ENCODE assay signal across 2 cellular contexts in genomic region chr9:71357346-71357745, GRCh38.
TF ChIP-seq lines count a peak whose summit lies in the region.

No MANE protein-coding gene starts in this region.

TF ChIP-seq in HepG2, 621 proteins besides CTCF, POLR2A, EP300 and RAD21 (continued from another document):
- TF ChIP-seq HIC2 (CRISPR knock-in tag; IDR thresholded peaks at IDR 0.05; ENCODE audit: low read depth) = no peak
- TF ChIP-seq MAFF (IDR thresholded peaks at IDR 0.05; ENCODE audit: low read depth, low read length) = peak; percentile 86
- TF ChIP-seq, protein P1, sequence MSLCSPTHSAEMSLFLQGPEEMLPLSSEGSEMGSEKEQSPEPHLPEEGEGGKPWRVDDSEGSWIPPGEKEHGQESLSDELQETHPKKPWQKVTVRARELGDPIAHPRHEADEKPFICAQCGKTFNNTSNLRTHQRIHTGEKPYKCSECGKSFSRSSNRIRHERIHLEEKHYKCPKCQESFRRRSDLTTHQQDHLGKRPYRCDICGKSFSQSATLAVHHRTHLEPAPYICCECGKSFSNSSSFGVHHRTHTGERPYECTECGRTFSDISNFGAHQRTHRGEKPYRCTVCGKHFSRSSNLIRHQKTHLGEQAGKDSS (CRISPR knock-in tag; IDR thresholded peaks at IDR 0.05; ENCODE audit: borderline replicate concordance, low read depth) = no peak
- no peak for TF ChIP-seq ZNF350 (CRISPR knock-in tag; IDR thresholded peaks at IDR 0.05; ENCODE audit: borderline replicate concordance, low read depth)
- no peak for TF ChIP-seq MAFG (CRISPR knock-in tag; IDR thresholded peaks at IDR 0.05)
- TF ChIP-seq MAFK (conservative IDR thresholded peaks at IDR 0.05 in 1 of 2, IDR thresholded peaks at IDR 0.05 in 1 of 2; ENCODE audit: low read length in 2 of 2) = peak; percentile 77 to 89
- TF ChIP-seq, protein P2, sequence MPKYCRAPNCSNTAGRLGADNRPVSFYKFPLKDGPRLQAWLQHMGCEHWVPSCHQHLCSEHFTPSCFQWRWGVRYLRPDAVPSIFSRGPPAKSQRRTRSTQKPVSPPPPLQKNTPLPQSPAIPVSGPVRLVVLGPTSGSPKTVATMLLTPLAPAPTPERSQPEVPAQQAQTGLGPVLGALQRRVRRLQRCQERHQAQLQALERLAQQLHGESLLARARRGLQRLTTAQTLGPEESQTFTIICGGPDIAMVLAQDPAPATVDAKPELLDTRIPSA (CRISPR knock-in tag; IDR thresholded peaks at IDR 0.05; ENCODE audit: borderline replicate concordance) = no peak
- no peak for TF ChIP-seq NFE2 (CRISPR knock-in tag; IDR thresholded peaks at IDR 0.05)
- no peak for TF ChIP-seq ZNF713 (CRISPR knock-in tag; IDR thresholded peaks at IDR 0.05)
- TF ChIP-seq BCL6 (CRISPR knock-in tag; IDR thresholded peaks at IDR 0.05) = no peak
- no peak for TF ChIP-seq ZNF598 (CRISPR knock-in tag; IDR thresholded peaks at IDR 0.05; ENCODE audit: borderline replicate concordance)

TF ChIP-seq in WTC11, 78 proteins besides CTCF, POLR2A, EP300 and RAD21 (continued from another document):
- peak; percentile 49 for TF ChIP-seq USF2 (CRISPR knock-in tag; IDR thresholded peaks at IDR 0.05)
